Comparison of ENCODE assay signal across 9 cellular contexts in the genomic region with DNA sequence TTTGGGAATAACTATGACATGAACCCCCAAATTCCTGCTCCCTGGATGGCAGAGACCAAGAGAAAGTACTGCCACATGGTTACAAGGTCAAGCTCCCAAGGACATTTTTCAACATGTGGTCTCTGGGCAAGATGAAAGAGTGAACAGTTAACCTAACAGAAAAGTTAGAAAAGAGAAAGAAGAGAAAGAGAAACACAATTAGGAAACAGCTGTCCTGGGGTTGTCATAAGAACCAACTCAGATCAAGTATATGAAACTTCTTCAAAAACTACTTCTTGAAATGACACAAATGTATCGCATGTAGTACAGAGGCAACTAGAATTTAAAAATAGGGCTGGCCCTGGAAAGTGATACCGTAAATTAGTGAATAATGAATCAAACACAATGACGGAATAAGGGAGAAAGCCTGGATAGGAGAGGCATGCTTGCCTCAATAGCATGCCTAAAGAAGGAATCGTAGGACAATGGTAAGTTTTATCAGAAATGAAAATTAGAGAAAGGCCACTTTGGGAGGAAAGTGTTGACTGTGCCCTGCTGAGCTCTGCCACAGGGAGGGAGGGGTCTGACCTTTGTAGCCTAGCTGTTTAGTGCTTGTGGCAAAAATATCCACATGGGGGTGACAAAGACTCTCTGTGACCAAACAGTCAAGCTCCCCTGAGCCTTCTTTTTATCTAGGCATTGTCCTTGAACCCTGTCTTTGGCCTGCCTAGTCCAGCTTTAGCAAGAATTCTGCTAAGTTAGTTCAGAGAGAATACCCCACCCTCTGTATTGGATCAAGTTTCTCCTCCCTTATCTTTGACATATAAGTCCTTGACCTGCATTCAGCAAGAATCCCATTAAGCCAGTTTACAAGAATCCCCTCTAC. TPM values are rescaled to one million over a fixed set of nuclear protein-coding genes. Genes with fewer than 3 reads are reported as not detected.
DNase-seq lines count a peak whose midpoint lies in the region; ATAC-seq and TF ChIP-seq lines count a peak whose summit lies in the region.
"Had no signal": no experiment of that assay in that cellular context is flagged by ENCODE, and none has a peak within 500 bp of the region (broad histone marks: within the 10 kb centered on the region; RNA-seq: fewer than 3 reads in every experiment).

No MANE protein-coding gene starts in this region.

- intact Hi-C loops in posterior vena cava (cut with DNase I): no loop called here

- peak; percentile 47 for ATAC-seq in GM19455 (IDR thresholded peaks at IDR 0.05; ENCODE audit: unreplicated experiment)

- H3K4me1 Mint-ChIP-seq in progenitor cell of endocrine pancreas (ENCODE audit: low read depth): peaks cover 29% of the 10 kb centered on the region

- H3K27ac ChIP-seq in brain microvascular endothelial cell: no peak overlapping the region

- no peak overlapping the region for H3K4me3 ChIP-seq in brain microvascular endothelial cell (ENCODE audit: low read depth, low read length)

- peaks cover 1% of the 10 kb centered on the region for H3K36me3 Mint-ChIP-seq in progenitor cell of endocrine pancreas (ENCODE audit: insufficient read depth)
- H3K36me3 Mint-ChIP-seq: IgD-negative memory B cell had no signal

- in situ Hi-C loops in KBM-7 (cut with MboI; ENCODE audit: low pct_unique_long_range_greater_than_20kb, low sequenced_read_pairs) (no loop called here), brain microvascular endothelial cell (cut with HindIII; ENCODE audit: low pct_ligation_motif_present, low sequenced_read_pairs) (no loop called here)

- H3K27me3 ChIP-seq in brain microvascular endothelial cell (replicated peaks): no peaks in the 10 kb centered on the region

- peak; percentile 33 for TF ChIP-seq CTCF in brain microvascular endothelial cell (IDR thresholded peaks at IDR 0.05; ENCODE audit: low read depth, low read length, missing control alignments)
- TF ChIP-seq CTCF in progenitor cell of endocrine pancreas (IDR thresholded peaks at IDR 0.05; ENCODE audit: unreplicated experiment): no peak

- peak overlapping the region; percentile 47 for H3K27ac Mint-ChIP-seq in progenitor cell of endocrine pancreas
- H3K27ac Mint-ChIP-seq: IgD-negative memory B cell had no signal

- H3K9me3 Mint-ChIP-seq in progenitor cell of endocrine pancreas (ENCODE audit: low read depth): no peaks in the 10 kb centered on the region
- H3K9me3 Mint-ChIP-seq: IgD-negative memory B cell had no signal

- DNase-seq in ELF-1 (ENCODE audit: low read depth, low spot score) (peak; percentile 23), KBM-7 (peak; percentile 48), brain microvascular endothelial cell (no peak), progenitor cell of endocrine pancreas (ENCODE audit: low spot score, unreplicated experiment) (no peak), DMS79 (lab: John Stamatoyannopoulos, UW) (no peak), posterior vena cava (ENCODE audit: low spot score) (no peak)
- DNase-seq in NK-92 treated with Interleukin-12 subunit alpha and Interleukin-12 subunit beta, amount 100 ng/mL, for 24 hours (lab: John Stamatoyannopoulos, UW): no peak

- H3K27me3 Mint-ChIP-seq in progenitor cell of endocrine pancreas: peaks cover 8% of the 10 kb centered on the region

- no peak overlapping the region for H3K4me3 Mint-ChIP-seq in progenitor cell of endocrine pancreas (ENCODE audit: low read depth)

- no peaks in the 10 kb centered on the region for H3K36me3 ChIP-seq in brain microvascular endothelial cell (replicated peaks)

RNA-seq across cellular contexts. Expression of gene DCBLD1, which starts 4.3 kb away (rescaled TPM):
- total RNA-seq in progenitor cell of endocrine pancreas (36.1 and 37.4 TPM in 2 replicates), posterior vena cava (1 to 10 TPM; 6.2 to 7.6 TPM)

RNA-seq across cellular contexts. Expression of gene ROS1, which starts 52.5 kb away (rescaled TPM):
- total RNA-seq in progenitor cell of endocrine pancreas (0.14 and 0.22 TPM in 2 replicates), posterior vena cava (under 1 TPM in 1 of 2 donors, not detected in 1; 0.14 TPM)

Comparison
In these comparisons a context has a peak if more than half of its experiments do, and no peak if none do; other contexts are left out.
1. DNase-seq: peak in ELF-1 (single experiment) and KBM-7 (single experiment); none in brain microvascular endothelial cell (single experiment), progenitor cell of endocrine pancreas (single experiment), DMS79 (single experiment), posterior vena cava (single experiment) and NK-92 treated with Interleukin-12 subunit alpha and Interleukin-12 subunit beta, amount 100 ng/mL, for 24 hours (single experiment).